Comparison of ENCODE assay signal across 8 cellular contexts in genomic region chr6:81752969-81753708, GRCh38. TPM values are rescaled to one million over a fixed set of nuclear protein-coding genes. Genes with fewer than 3 reads are reported as not detected.
A peak's percentile ranks its signal among the peaks of the same experiment; 100 is the strongest.
DNase-seq lines count a peak whose midpoint lies in the region; ATAC-seq and TF ChIP-seq lines count a peak whose summit lies in the region.

No MANE protein-coding gene starts in this region.

- H3K4me1 ChIP-seq in suprapubic skin: peaks cover 20% of the 10 kb centered on the region

- H3K36me3 ChIP-seq in suprapubic skin: no peaks in the 10 kb centered on the region

- H3K27me3 ChIP-seq in suprapubic skin: no peaks in the 10 kb centered on the region

- peak in 1 of 2 donors; percentile 75 for TF ChIP-seq POLR2A in suprapubic skin (IDR thresholded peaks at IDR 0.05)

- peak overlapping the region; percentile 93 for H3K27ac ChIP-seq in suprapubic skin

- DNase-seq in DMS53 treated with DMSO at 0.1 percent for 48 hours (lab: John Stamatoyannopoulos, UW; ENCODE audit: unreplicated experiment) (peak; percentile 74), SKM-1 (lab: John Stamatoyannopoulos, UW; ENCODE audit: unreplicated experiment) (peak; percentile 67), glomerular visceral epithelial cell (ENCODE audit: extremely low spot score) (peak; percentile 96), occipital lobe (lab: John Stamatoyannopoulos, UW) (peak; percentile 68), suprapubic skin (ENCODE audit: low spot score in 2 of 2) (peak; percentile 93 to 94)
- peak; percentile 68 for DNase-seq in activated naive CD8-positive, alpha-beta T cell treated with anti-CD3 and anti-CD28 coated beads for 36 hours

- H3K9me3 Mint-ChIP-seq in activated naive CD8-positive, alpha-beta T cell treated with anti-CD3 and anti-CD28 coated beads for 36 hours: no peaks in the 10 kb centered on the region

- peak overlapping the region; percentile 90 for H3K4me3 Mint-ChIP-seq in activated naive CD8-positive, alpha-beta T cell treated with anti-CD3 and anti-CD28 coated beads for 36 hours

- peak; percentile 33 for ATAC-seq in GM21717 (IDR thresholded peaks at IDR 0.05; ENCODE audit: unreplicated experiment)

- peaks cover 32% of the 10 kb centered on the region for H3K4me1 Mint-ChIP-seq in activated naive CD8-positive, alpha-beta T cell treated with anti-CD3 and anti-CD28 coated beads for 36 hours

- peaks cover 6% of the 10 kb centered on the region for H3K36me3 Mint-ChIP-seq in activated naive CD8-positive, alpha-beta T cell treated with anti-CD3 and anti-CD28 coated beads for 36 hours

- TF ChIP-seq EP300 in Ishikawa (IDR thresholded peaks at IDR 0.05; ENCODE audit: borderline replicate concordance) (no peak), suprapubic skin (IDR thresholded peaks at IDR 0.05) (no peak)

- H3K27me3 Mint-ChIP-seq in activated naive CD8-positive, alpha-beta T cell treated with anti-CD3 and anti-CD28 coated beads for 36 hours: peaks cover 10% of the 10 kb centered on the region

- H3K27ac Mint-ChIP-seq in activated naive CD8-positive, alpha-beta T cell treated with anti-CD3 and anti-CD28 coated beads for 36 hours: peak overlapping the region; percentile 88

- H3K9me3 ChIP-seq in suprapubic skin: no peaks in the 10 kb centered on the region

- peak overlapping the region; percentile 68 for H3K4me3 ChIP-seq in suprapubic skin

- TF ChIP-seq CTCF in suprapubic skin (IDR thresholded peaks at IDR 0.05): no peak

- no peak; the same call in 1 of the 2 replicates for TF ChIP-seq RAD21 in Ishikawa (IDR thresholded peaks at IDR 0.05; ENCODE audit: low read depth)

- under 1% methylated on average over 48 of the region's 62 CpGs for WGBS in suprapubic skin

TF ChIP-seq in Ishikawa, 13 proteins besides CTCF, POLR2A, EP300 and RAD21:
- TF ChIP-seq CEBPB (IDR thresholded peaks at IDR 0.05): no peak
- TF ChIP-seq CREB1 (IDR thresholded peaks at IDR 0.05; ENCODE audit: low read depth): peak; percentile 35; the same call in 1 of the 2 replicates
- peak; percentile 72 for TF ChIP-seq EGR1 (IDR thresholded peaks at IDR 0.05)
- TF ChIP-seq REST (IDR thresholded peaks at IDR 0.05; ENCODE audit: low read depth): no peak
- 0 out of 2 replicates have a peak, but pooled peaks have one; percentile 36 for TF ChIP-seq TCF12 (IDR thresholded peaks at IDR 0.05; ENCODE audit: low read depth)
- TF ChIP-seq MAX (IDR thresholded peaks at IDR 0.05): peak; percentile 88
- TF ChIP-seq TAF1 (IDR thresholded peaks at IDR 0.05; ENCODE audit: low read depth): no peak; the same call in 1 of the 2 replicates

RNA-seq across cellular contexts. Expression of gene TENT5A, which starts 0.7 kb away (rescaled TPM):
- total RNA-seq in activated naive CD8-positive, alpha-beta T cell treated with anti-CD3 and anti-CD28 coated beads for 36 hours: under 1 TPM; 0.76 to 0.94 TPM
- 3.4 TPM for total RNA-seq in occipital lobe
- total RNA-seq in suprapubic skin: 10 to 100 TPM; 19.1 to 36.4 (median 26.9) TPM

Comparison
In these comparisons a context has a peak if more than half of its experiments do, and no peak if none do; other contexts are left out.
1. Peak in every context shown above with its lines: DNase-seq, ATAC-seq, H3K4me3 ChIP-seq and H3K27ac ChIP-seq.